ENCODE assay signal across 8 cellular contexts in genomic region chr17:82494236-82495055, GRCh38. TPM values are rescaled to one million over a fixed set of nuclear protein-coding genes. Genes with fewer than 3 reads are reported as not detected.
A peak's percentile ranks its signal among the peaks of the same experiment; 100 is the strongest.
DNase-seq lines count a peak whose midpoint lies in the region; ATAC-seq and TF ChIP-seq lines count a peak whose summit lies in the region.

No MANE protein-coding gene starts in this region.

- peak overlapping the region in 9 of 12 donors; percentile 20 to 60 (median 47) for H3K27ac ChIP-seq in heart left ventricle

- H3K36me3 Mint-ChIP-seq in activated naive CD8-positive, alpha-beta T cell treated with anti-CD3 and anti-CD28 coated beads, Interleukin-2, amount 50 U/mL, for 24 hours (ENCODE audit: low read depth): no peaks in the 10 kb centered on the region

- WGBS in heart left ventricle, 4 donors: 3 to 7% (median 5%) methylated on average over 17 of the region's 17 CpGs

- ATAC-seq in HG02571 (IDR thresholded peaks at IDR 0.05; ENCODE audit: unreplicated experiment): peak; percentile 46
- ATAC-seq in activated naive CD8-positive, alpha-beta T cell treated with anti-CD3 and anti-CD28 coated beads, Interleukin-2, amount 50 U/mL, for 24 hours: peak; percentile 95
- peak; percentile 82 to 91 (median 86) for ATAC-seq in heart left ventricle

- no peaks in the 10 kb centered on the region for H3K9me3 Mint-ChIP-seq in activated naive CD8-positive, alpha-beta T cell treated with anti-CD3 and anti-CD28 coated beads, Interleukin-2, amount 50 U/mL, for 24 hours

- H3K4me1 Mint-ChIP-seq in activated naive CD8-positive, alpha-beta T cell treated with anti-CD3 and anti-CD28 coated beads, Interleukin-2, amount 50 U/mL, for 24 hours: peaks cover 23% of the 10 kb centered on the region

- H3K4me3 ChIP-seq in heart left ventricle: peak overlapping the region in 5 of 12 donors; percentile 7 to 28 (median 10)

- TF ChIP-seq POLR2A in heart left ventricle (IDR thresholded peaks at IDR 0.05): peak in 1 of 2 donors; percentile 35

- intact Hi-C loops in heart left ventricle (cut with DNase I) (loop anchor here in 9 of 10 donors (2.0 to 10.0 kb wide), 8 partner anchors 37 to 142 kb away; partner anchors contain the start of genes HEXD (in 1 of the 9), NARF (in 1 of the 9) and OGFOD3 (in 1 of the 9)), posterior vena cava (cut with DNase I) (no loop called here)

- H3K36me3 ChIP-seq in heart left ventricle: peaks cover 0 to under 1% (median 0%) of the 10 kb centered on the region in 9 donors

- no peaks in the 10 kb centered on the region for H3K9me3 ChIP-seq in heart left ventricle

- peak overlapping the region; percentile 75 for H3K4me3 Mint-ChIP-seq in activated naive CD8-positive, alpha-beta T cell treated with anti-CD3 and anti-CD28 coated beads, Interleukin-2, amount 50 U/mL, for 24 hours

- peaks cover 5% of the 10 kb centered on the region for H3K27me3 Mint-ChIP-seq in activated naive CD8-positive, alpha-beta T cell treated with anti-CD3 and anti-CD28 coated beads, Interleukin-2, amount 50 U/mL, for 24 hours

- H3K27me3 ChIP-seq in heart left ventricle: no peaks in the 10 kb centered on the region

- peak; percentile 82 to 96 (median 90) for TF ChIP-seq CTCF in heart left ventricle (IDR thresholded peaks at IDR 0.05)

- H3K27ac Mint-ChIP-seq in activated naive CD8-positive, alpha-beta T cell treated with anti-CD3 and anti-CD28 coated beads, Interleukin-2, amount 50 U/mL, for 24 hours: peak overlapping the region; percentile 85

- peaks cover under 1 to 38% (median 15%) of the 10 kb centered on the region in 12 donors for H3K4me1 ChIP-seq in heart left ventricle

- peak; percentile 83 for DNase-seq in GDM1 (lab: John Stamatoyannopoulos, UW)
- DNase-seq in NCI-H1436 treated with DMSO at 0.1 percent for 48 hours (lab: John Stamatoyannopoulos, UW): peak; percentile 79
- peak; percentile 67 for DNase-seq in T follicular helper cell (ENCODE audit: low read depth)
- DNase-seq in activated naive CD8-positive, alpha-beta T cell treated with anti-CD3 and anti-CD28 coated beads, Interleukin-2, amount 50 U/mL, for 24 hours: peak; percentile 86
- peak; percentile 85 to 92 (median 90) for DNase-seq in heart left ventricle
- peak; percentile 96 for DNase-seq in posterior vena cava (ENCODE audit: low spot score)
- peak; percentile 91 for DNase-seq in ureter (ENCODE audit: low spot score)

RNA-seq across cellular contexts. Expression of gene FOXK2, which starts 25.1 kb away (rescaled TPM):
- total RNA-seq in heart left ventricle (10 to 100 TPM; 26.9 to 77.0 (median 33.9) TPM), posterior vena cava (10 to 100 TPM; 42.4 to 49.6 TPM), ureter (67.2 TPM)
- 10 to 100 TPM; 15.6 to 43.2 TPM for polyA plus RNA-seq in heart left ventricle

RNA-seq across cellular contexts. Expression of gene NARF, which starts 35.9 kb away (rescaled TPM):
- total RNA-seq in heart left ventricle: 10 to 100 TPM; 48.6 to 77.4 (median 59.5) TPM
- polyA plus RNA-seq in heart left ventricle: 100 to 1,000 TPM in 1 of 2 donors, 10 to 100 TPM in 1; 76.2 to 111 TPM
- 10 to 100 TPM; 34.2 to 37.1 TPM for total RNA-seq in posterior vena cava
- 48.2 TPM for total RNA-seq in ureter

RNA-seq across cellular contexts. Expression of gene CYBC1, which starts 43.9 kb away (rescaled TPM):
- total RNA-seq in heart left ventricle (10 to 100 TPM; 20.1 to 82.1 (median 25.4) TPM), posterior vena cava (10 to 100 TPM; 55.5 to 77.9 TPM), ureter (98.0 TPM)
- 10 to 100 TPM; 17.3 to 41.1 TPM for polyA plus RNA-seq in heart left ventricle

Comparison
In these comparisons a context has a peak if more than half of its experiments do, and no peak if none do; other contexts are left out.
1. intact Hi-C loops: an anchor here in heart left ventricle (2.0 to 10.0 kb wide); none called in posterior vena cava.